In genomic region chr12:46676797-46677520, GRCh38 we compare ENCODE assay signal across 20 cellular contexts.
DNase-seq lines count a peak whose midpoint lies in the region; ATAC-seq, FAIRE-seq and TF ChIP-seq lines count a peak whose summit lies in the region.
"Had no signal": no experiment of that assay in that cellular context is flagged by ENCODE, and none has a peak within 500 bp of the region (broad histone marks: within the 10 kb centered on the region; RNA-seq: fewer than 3 reads in every experiment).

No MANE protein-coding gene starts in this region.

- H3K27ac ChIP-seq in HEK293 (ENCODE audit: extremely low read depth, low read depth, low read length) (no peak overlapping the region), astrocyte (ENCODE audit: low read depth, low read length) (no peak overlapping the region), neural progenitor cell (no peak overlapping the region), Karpas-422 (ENCODE audit: low read length) (no peak overlapping the region)
- H3K27ac ChIP-seq: BLaER1, brain microvascular endothelial cell, colonic mucosa, neutrophil, spleen had no signal

- no peaks in the 10 kb centered on the region for H3K9me2 ChIP-seq in Karpas-422 (replicated peaks; ENCODE audit: insufficient read depth, low read length)

- H3K4me2 ChIP-seq in astrocyte (ENCODE audit: low read length) (no peak overlapping the region), neural progenitor cell (no peak overlapping the region), Karpas-422 (ENCODE audit: low read depth, low read length, poor library complexity, severe bottlenecking) (no peak overlapping the region)
- H3K4me2 ChIP-seq: BLaER1 had no signal

- peak overlapping the region; percentile 20 for H3K27ac Mint-ChIP-seq in astrocyte (ENCODE audit: unreplicated experiment)
- no peak overlapping the region for H3K27ac Mint-ChIP-seq in neural progenitor cell
- no peak overlapping the region for H3K27ac Mint-ChIP-seq in T-helper 17 cell
- H3K27ac Mint-ChIP-seq: activated naive CD8-positive, alpha-beta T cell treated with anti-CD3 and anti-CD28 coated beads, Interleukin-2, amount 10 ng/mL, durations not matched to agents 7 days and 5 days; activated T-helper 1 cell treated with anti-CD3 and anti-CD28 coated beads, Interleukin-12 subunit alpha, Interleukin-12 subunit beta, Interleukin-2, Interleukin-4 antibody, amounts not matched to agents 30 ng/mL and 10 ng/mL and 1 ng/mL, durations not matched to agents 14 hours and 24 hours and 36 hours had no signal

- H3K27me3 Mint-ChIP-seq in astrocyte (ENCODE audit: low read depth, unreplicated experiment) (no peaks in the 10 kb centered on the region), neural progenitor cell (ENCODE audit: insufficient read depth, low read depth) (peaks cover 2% of the 10 kb centered on the region), T-helper 17 cell (peaks cover 25% of the 10 kb centered on the region)
- H3K27me3 Mint-ChIP-seq: activated naive CD8-positive, alpha-beta T cell treated with anti-CD3 and anti-CD28 coated beads, Interleukin-2, amount 10 ng/mL, durations not matched to agents 7 days and 5 days had no signal

- H3K9ac ChIP-seq in astrocyte (ENCODE audit: low read length): no peak overlapping the region
- no peak overlapping the region for H3K9ac ChIP-seq in neural progenitor cell
- no peak overlapping the region for H3K9ac ChIP-seq in Karpas-422 (ENCODE audit: low read length)
- H3K9ac ChIP-seq: BLaER1 had no signal

- TF ChIP-seq CTCF in HEK293 (tag by site-specific recombination; IDR thresholded peaks at IDR 0.05) (no peak), astrocyte (IDR thresholded peaks at IDR 0.05; ENCODE audit: insufficient read depth, low read depth, low read length) (no peak), neural progenitor cell (IDR thresholded peaks at IDR 0.05) (no peak)

- FAIRE-seq in astrocyte (lab: Jason Lieb, UNC): peak; percentile 58

- no peak for ATAC-seq in T-helper 17 cell

- H3K4me3 Mint-ChIP-seq in astrocyte (ENCODE audit: unreplicated experiment) (no peak overlapping the region), neural progenitor cell (no peak overlapping the region), T-helper 17 cell (no peak overlapping the region)
- H3K4me3 Mint-ChIP-seq: activated naive CD8-positive, alpha-beta T cell treated with anti-CD3 and anti-CD28 coated beads, Interleukin-2, amount 10 ng/mL, durations not matched to agents 7 days and 5 days; activated T-helper 1 cell treated with anti-CD3 and anti-CD28 coated beads, Interleukin-12 subunit alpha, Interleukin-12 subunit beta, Interleukin-2, Interleukin-4 antibody, amounts not matched to agents 30 ng/mL and 10 ng/mL and 1 ng/mL, durations not matched to agents 14 hours and 24 hours and 36 hours had no signal

- no peaks in the 10 kb centered on the region for H3K27me3 ChIP-seq in astrocyte (ENCODE audit: insufficient read depth, low read length)
- no peaks in the 10 kb centered on the region for H3K27me3 ChIP-seq in neural progenitor cell
- H3K27me3 ChIP-seq in Karpas-422 (ENCODE audit: low read length): 0 out of 2 replicates have a peak, but pooled peaks cover 3% of the 10 kb centered on the region
- H3K27me3 ChIP-seq: BLaER1, brain microvascular endothelial cell, colonic mucosa, neutrophil, spleen had no signal

- POLR2A ChIA-PET in HEK293 (lab: Yijun Ruan, JAX): no interaction called here

- H3K4me3 ChIP-seq in HEK293 (ENCODE audit: low read depth, low read length) (no peak overlapping the region), astrocyte (ENCODE audit: insufficient read depth, low read depth, low read length) (no peak overlapping the region), neural progenitor cell (no peak overlapping the region), Karpas-422 (ENCODE audit: low read length) (no peak overlapping the region)
- H3K4me3 ChIP-seq: BLaER1, colonic mucosa, spleen had no signal

- peak; percentile 28 for DNase-seq in Daoy (ENCODE audit: low read depth)
- no peak for DNase-seq in astrocyte (ENCODE audit: low read depth)
- no peak for DNase-seq in neural progenitor cell (ENCODE audit: low spot score)
- DNase-seq in T-helper 17 cell: no peak
- DNase-seq in NCI-H2081 treated with DMSO at 0.1 percent for 48 hours (lab: John Stamatoyannopoulos, UW): no peak
- no peak for DNase-seq in NCI-H2227 treated with DMSO at 0.1 percent for 48 hours (lab: John Stamatoyannopoulos, UW)
- no peak for DNase-seq in Karpas-422
- DNase-seq: activated naive CD8-positive, alpha-beta T cell treated with anti-CD3 and anti-CD28 coated beads, Interleukin-2, amount 10 ng/mL, durations not matched to agents 7 days and 5 days; brain microvascular endothelial cell; Calu3; colonic mucosa; NCI-H1694; NCI-H446 treated with DMSO at 0.1 percent for 48 hours; NK-92 treated with Interleukin-12 subunit alpha and Interleukin-12 subunit beta, amount 100 ng/mL, for 24 hours; spleen; stimulated activated CD4-positive, alpha-beta T cell treated with anti-CD3 and anti-CD28 coated beads, Interleukin-4, amount 100 ng/mL, for 24 hours had no signal

- H3K36me3 Mint-ChIP-seq in astrocyte (ENCODE audit: low read depth, unreplicated experiment) (no peaks in the 10 kb centered on the region), neural progenitor cell (no peaks in the 10 kb centered on the region), T-helper 17 cell (ENCODE audit: low read depth) (peaks cover 2% of the 10 kb centered on the region)
- H3K36me3 Mint-ChIP-seq: activated naive CD8-positive, alpha-beta T cell treated with anti-CD3 and anti-CD28 coated beads, Interleukin-2, amount 10 ng/mL, durations not matched to agents 7 days and 5 days had no signal

- no peaks in the 10 kb centered on the region for H3K4me1 ChIP-seq in HEK293 (ENCODE audit: control insufficient read depth, insufficient read depth, low read length)
- H3K4me1 ChIP-seq in astrocyte (ENCODE audit: insufficient read depth, low read length): no peaks in the 10 kb centered on the region
- H3K4me1 ChIP-seq in neural progenitor cell: peaks cover 6% of the 10 kb centered on the region
- no peaks in the 10 kb centered on the region for H3K4me1 ChIP-seq in Karpas-422 (ENCODE audit: low read length)
- H3K4me1 ChIP-seq: BLaER1, colonic mucosa, spleen had no signal

- H3K4me1 Mint-ChIP-seq in astrocyte (ENCODE audit: low read depth, unreplicated experiment): peaks cover 18% of the 10 kb centered on the region
- no peaks in the 10 kb centered on the region for H3K4me1 Mint-ChIP-seq in neural progenitor cell
- no peaks in the 10 kb centered on the region for H3K4me1 Mint-ChIP-seq in T-helper 17 cell

- H2AFZ ChIP-seq in astrocyte (ENCODE audit: low read depth, low read length) (no peak overlapping the region), neural progenitor cell (replicated peaks) (peak overlapping the region; percentile 64), Karpas-422 (ENCODE audit: low read length) (no peak overlapping the region)

- H3K9me3 ChIP-seq in HEK293 (ENCODE audit: control insufficient read depth, insufficient read depth, low read depth, low read length) (no peaks in the 10 kb centered on the region), astrocyte (ENCODE audit: insufficient read depth, low read depth, low read length) (no peaks in the 10 kb centered on the region), neural progenitor cell (ENCODE audit: low read depth) (no peaks in the 10 kb centered on the region), T-helper 17 cell (ENCODE audit: control insufficient read depth, low read length, poor library complexity, severe bottlenecking) (no peaks in the 10 kb centered on the region), Karpas-422 (ENCODE audit: low read length) (no peaks in the 10 kb centered on the region)
- H3K9me3 ChIP-seq: BLaER1, colonic mucosa, neutrophil, spleen had no signal

- H3K36me3 ChIP-seq in HEK293 (ENCODE audit: control insufficient read depth in 2 of 2, insufficient read depth in 1 of 2, low read length in 2 of 2) (no peaks in the 10 kb centered on the region), astrocyte (ENCODE audit: insufficient read depth, low read length) (no peaks in the 10 kb centered on the region), neural progenitor cell (no peaks in the 10 kb centered on the region), Karpas-422 (ENCODE audit: insufficient read depth, low read length) (no peaks in the 10 kb centered on the region)
- H3K36me3 ChIP-seq: BLaER1, brain microvascular endothelial cell, colonic mucosa, neutrophil, spleen had no signal

- H3K79me2 ChIP-seq in astrocyte (ENCODE audit: insufficient read depth, low read length) (no peaks in the 10 kb centered on the region), neural progenitor cell (ENCODE audit: low read depth) (no peaks in the 10 kb centered on the region), Karpas-422 (ENCODE audit: low read length) (no peaks in the 10 kb centered on the region)

- H3K9me3 Mint-ChIP-seq in astrocyte (ENCODE audit: unreplicated experiment) (no peaks in the 10 kb centered on the region), neural progenitor cell (no peaks in the 10 kb centered on the region)
- H3K9me3 Mint-ChIP-seq: activated naive CD8-positive, alpha-beta T cell treated with anti-CD3 and anti-CD28 coated beads, Interleukin-2, amount 10 ng/mL, durations not matched to agents 7 days and 5 days; activated T-helper 1 cell treated with anti-CD3 and anti-CD28 coated beads, Interleukin-12 subunit alpha, Interleukin-12 subunit beta, Interleukin-2, Interleukin-4 antibody, amounts not matched to agents 30 ng/mL and 10 ng/mL and 1 ng/mL, durations not matched to agents 14 hours and 24 hours and 36 hours had no signal

- H4K20me1 ChIP-seq in astrocyte (ENCODE audit: insufficient read depth, low read length) (no peaks in the 10 kb centered on the region), neural progenitor cell (ENCODE audit: low read depth) (no peaks in the 10 kb centered on the region), Karpas-422 (ENCODE audit: insufficient read depth, low read depth, low read length) (no peaks in the 10 kb centered on the region)
- H4K20me1 ChIP-seq: BLaER1 had no signal

- CTCF ChIA-PET in HEK293 (lab: Yijun Ruan, JAX): interaction anchor here (0.6 to 2.8 kb wide), 13 partner anchors 87 to 914 kb away, joined by 3 to 12 read pairs (median 4); no protein-coding TSS in a partner anchor

- H3F3A ChIP-seq in neural progenitor cell (ENCODE audit: low read depth): no peaks in the 10 kb centered on the region

TF ChIP-seq in HEK293, 187 proteins besides CTCF, POLR2A, EP300 and RAD21 (continues in another document):
- TF ChIP-seq SCRT2 (tag by site-specific recombination; IDR thresholded peaks at IDR 0.05): 0 out of 2 replicates have a peak, but pooled peaks have one; percentile 20
- TF ChIP-seq ZNF335 (tag by site-specific recombination; conservative IDR thresholded peaks at IDR 0.05): no peak
- TF ChIP-seq ZFHX2 (tag by site-specific recombination; conservative IDR thresholded peaks at IDR 0.05): 0 out of 2 replicates have a peak, but pooled peaks have one; percentile 11
